ENCODE assay signal across 21 cellular contexts in the genomic region with DNA sequence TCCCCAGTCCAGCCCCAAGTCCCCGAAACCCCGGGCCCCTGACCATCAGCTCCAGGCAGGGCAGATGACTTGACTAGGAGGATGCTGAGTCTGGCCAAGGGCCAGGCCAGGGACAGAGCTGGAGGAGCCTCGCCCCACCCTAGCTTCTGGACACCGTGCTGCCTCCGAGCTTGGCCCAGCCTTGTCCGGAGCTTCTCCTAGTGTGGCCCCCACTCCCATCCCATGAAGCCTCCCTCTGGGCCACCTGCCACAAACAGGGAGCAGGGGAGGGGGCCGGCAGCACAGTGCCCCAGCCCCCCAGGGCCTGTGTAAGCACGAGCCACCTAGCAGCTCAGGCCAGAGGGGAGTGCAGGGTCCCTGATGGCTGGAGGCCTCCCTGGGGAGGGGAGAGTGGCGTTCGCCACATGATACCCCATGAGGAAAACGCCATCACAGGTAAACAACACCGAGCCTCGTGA. TPM values are rescaled to one million over a fixed set of nuclear protein-coding genes. Genes with fewer than 3 reads are reported as not detected.
DNase-seq lines count a peak whose midpoint lies in the region; ATAC-seq, FAIRE-seq and TF ChIP-seq lines count a peak whose summit lies in the region.
"Had no signal": no experiment of that assay in that cellular context is flagged by ENCODE, and none has a peak within 500 bp of the region (broad histone marks: within the 10 kb centered on the region; RNA-seq: fewer than 3 reads in every experiment).

No MANE protein-coding gene starts in this region.

- TF ChIP-seq EP300 in K562 (IDR thresholded peaks at IDR 0.05; ENCODE audit: low read length): no peak

- no peak overlapping the region for H2AFZ ChIP-seq in K562 (ENCODE audit: low read depth, low read length)

- H3K9ac ChIP-seq in K562 (ENCODE audit: insufficient read depth in 1 of 2, low read depth in 2 of 2, low read length in 2 of 2): peak overlapping the region in 1 of 2 experiments; percentile 26; a peak in 1 of 4 replicates
- H3K9ac ChIP-seq: BLaER1 had no signal

- CTCF ChIA-PET in K562 (lab: Yijun Ruan, JAX; ENCODE audit: low intra/inter-chr PET ratio): no interaction called here

- H3K27ac ChIP-seq in heart right ventricle (no peak overlapping the region), K562 (ENCODE audit: extremely low read depth, low read depth, low read length) (no peak overlapping the region), gastrocnemius medialis (peak overlapping the region; percentile 23 to 100 (median 71))
- H3K27ac ChIP-seq: BLaER1 had no signal

- ATAC-seq in Right ventricle myocardium inferior (no peak), heart right ventricle (no peak), K562 (peak; percentile 7; the same call in 1 of the 3 replicates), gastrocnemius medialis (no peak)
- no peak for ATAC-seq in activated T-cell treated with anti-CD3 and anti-CD28 coated beads, Interleukin-2, amount 50 U/mL, for 72 hours (replicated peaks in 1 of 2)

- no peaks in the 10 kb centered on the region for H3K4me1 Mint-ChIP-seq in activated T-cell treated with anti-CD3 and anti-CD28 coated beads, Interleukin-2, amount 50 U/mL, for 72 hours (ENCODE audit: low read depth)

- in situ Hi-C loops in K562 (cut with MboI): no loop called here
- in situ Hi-C loops in gastrocnemius medialis (cut with MboI; ENCODE audit: low sequenced_read_pairs in 4 of 4): no loop called here

- BruUV-seq in K562 (replicated peaks; lab: Mats Ljungman, UMichigan): no TSS peak

- H3K4me3 ChIP-seq in heart right ventricle: no peak overlapping the region
- H3K4me3 ChIP-seq in K562: no peak overlapping the region
- no peak overlapping the region for H3K4me3 ChIP-seq in gastrocnemius medialis
- H3K4me3 ChIP-seq in H7 (ENCODE audit: insufficient read depth, low read depth, low read length): no peak overlapping the region
- H3K4me3 ChIP-seq: BLaER1 had no signal

- H4K20me1 ChIP-seq in K562 (replicated peaks; ENCODE audit: control insufficient read depth, insufficient read depth, low read length): peaks cover 12% of the 10 kb centered on the region

- intact Hi-C loops in Right ventricle myocardium inferior (cut with DNase I): no loop called here
- intact Hi-C loops in heart right ventricle (cut with DNase I): no loop called here
- intact Hi-C loops in K562 (cut with micrococcal nuclease): no loop called here
- intact Hi-C loops in gastrocnemius medialis (cut with DNase I; ENCODE audit: low total_unique reads): no loop called here

- TF ChIP-seq CTCF in heart right ventricle (IDR thresholded peaks at IDR 0.05) (no peak), K562 (IDR thresholded peaks at IDR 0.05 in 2 of 3, conservative IDR thresholded peaks at IDR 0.05 in 1 of 3; ENCODE audit: insufficient read depth in 2 of 3, low read depth in 1 of 3, low read length in 3 of 3) (no peak), gastrocnemius medialis (IDR thresholded peaks at IDR 0.05 in 4 of 5, conservative IDR thresholded peaks at IDR 0.05 in 1 of 5) (no peak)

- no peak overlapping the region for H3K4me2 ChIP-seq in K562 (ENCODE audit: insufficient read depth, low read length)
- H3K4me2 ChIP-seq: BLaER1 had no signal

- H3K36me3 ChIP-seq in heart right ventricle: peaks cover 0 to 59% (median 0%) of the 10 kb centered on the region in 9 donors
- H3K36me3 ChIP-seq in K562 (ENCODE audit: control insufficient read depth, insufficient read depth, low read length): no peaks in the 10 kb centered on the region
- peaks cover 0 to 71% of the 10 kb centered on the region in 2 donors for H3K36me3 ChIP-seq in gastrocnemius medialis
- H3K36me3 ChIP-seq in H7 (replicated peaks; ENCODE audit: control insufficient read depth, insufficient read depth, low read length): no peaks in the 10 kb centered on the region; the same call in 1 of the 2 replicates

- 60 to 63% methylated on average over 13 of the region's 13 CpGs for WGBS in heart right ventricle, 2 donors
- WGBS in K562 (ENCODE audit: insufficient coverage, low coverage, missing lambda C conversion rate): 17% methylated on average over 12 of the region's 13 CpGs

- peaks cover 31% of the 10 kb centered on the region for H3K27me3 Mint-ChIP-seq in activated T-cell treated with anti-CD3 and anti-CD28 coated beads, Interleukin-2, amount 50 U/mL, for 72 hours (ENCODE audit: low read depth)

- peaks cover 4 to 35% (median 21%) of the 10 kb centered on the region in 9 donors for H3K4me1 ChIP-seq in heart right ventricle
- H3K4me1 ChIP-seq in K562 (replicated peaks in 1 of 2; ENCODE audit: control insufficient read depth in 2 of 2, insufficient read depth in 2 of 2, low read length in 2 of 2): peaks cover 0 to 56% of the 10 kb centered on the region in 2 experiments; a peak in 3 of 5 replicates
- peaks cover 15 to 37% of the 10 kb centered on the region in 2 donors for H3K4me1 ChIP-seq in gastrocnemius medialis

- no peaks in the 10 kb centered on the region for H3K9me1 ChIP-seq in K562 (ENCODE audit: control insufficient read depth, insufficient read depth, low read length)

- TF ChIP-seq RAD21 in K562 (CRISPR knock-in tag; conservative IDR thresholded peaks at IDR 0.05 in 1 of 2, IDR thresholded peaks at IDR 0.05 in 1 of 2): no peak

- H3K4me3 Mint-ChIP-seq in activated T-cell treated with anti-CD3 and anti-CD28 coated beads, Interleukin-2, amount 50 U/mL, for 72 hours: no peak overlapping the region
- H3K4me3 Mint-ChIP-seq: CD14-positive monocyte; CD4-positive, alpha-beta memory T cell; H9 had no signal

- TF ChIP-seq POLR2A in K562 (conservative IDR thresholded peaks at IDR 0.05): no peak
- no peak for TF ChIP-seq POLR2A in gastrocnemius medialis (IDR thresholded peaks at IDR 0.05)

- H3K27me3 ChIP-seq in heart right ventricle (peaks cover 0 to 45% (median 41%) of the 10 kb centered on the region in 7 donors), K562 (ENCODE audit: control insufficient read depth in 2 of 2, insufficient read depth in 2 of 2, low read length in 2 of 2) (no peaks in the 10 kb centered on the region), gastrocnemius medialis (no peaks in the 10 kb centered on the region), H7 (ENCODE audit: control insufficient read depth, insufficient read depth, low read length) (peaks cover 24% of the 10 kb centered on the region)

- no peaks in the 10 kb centered on the region for H3K9me3 ChIP-seq in heart right ventricle
- H3K9me3 ChIP-seq in K562 (replicated peaks; ENCODE audit: control insufficient read depth, insufficient read depth, low read depth, low read length): no peaks in the 10 kb centered on the region
- no peaks in the 10 kb centered on the region for H3K9me3 ChIP-seq in gastrocnemius medialis

- no peaks in the 10 kb centered on the region for H3K36me3 Mint-ChIP-seq in activated T-cell treated with anti-CD3 and anti-CD28 coated beads, Interleukin-2, amount 50 U/mL, for 72 hours (ENCODE audit: insufficient read depth in 2 of 2)
- H3K36me3 Mint-ChIP-seq: CD14-positive monocyte; CD4-positive, alpha-beta memory T cell had no signal

- FAIRE-seq in K562 (lab: Jason Lieb, UNC): no peak
- FAIRE-seq: GM12892, GM18507 had no signal

- H3K79me2 ChIP-seq in K562 (ENCODE audit: control insufficient read depth, insufficient read depth, low read length): no peaks in the 10 kb centered on the region

- POLR2A ChIA-PET in K562 (lab: Yijun Ruan, JAX): interaction anchor here (0.5 to 1.2 kb wide), 5 partner anchors 10 to 199 kb away, joined by 3 to 6 read pairs (median 3); no protein-coding TSS in a partner anchor

- DNase-seq in Right ventricle myocardium inferior (ENCODE audit: missing footprints) (peak; percentile 63), heart right ventricle (no peak), K562 (ENCODE audit: extremely low read depth in 1 of 4, low spot score in 3 of 4) (no peak), islet precursor cell (peak; percentile 51), gastrocnemius medialis (peak in 1 of 2 donors; percentile 32), H7 (no peak)
- DNase-seq in activated T-cell treated with anti-CD3 and anti-CD28 coated beads, Interleukin-2, amount 50 U/mL, for 72 hours: no peak
- DNase-seq: 8988T; CD4-positive, alpha-beta memory T cell; DMS153; DMS79; GDM1; GOT3; H9 had no signal

- H3K27ac Mint-ChIP-seq in activated T-cell treated with anti-CD3 and anti-CD28 coated beads, Interleukin-2, amount 50 U/mL, for 72 hours: no peak overlapping the region
- H3K27ac Mint-ChIP-seq: CD14-positive monocyte; CD4-positive, alpha-beta memory T cell; H9 had no signal

- peaks cover 0 to 3% of the 10 kb centered on the region in 2 donors for H3K9me3 Mint-ChIP-seq in activated T-cell treated with anti-CD3 and anti-CD28 coated beads, Interleukin-2, amount 50 U/mL, for 72 hours

RNA-seq across cellular contexts. Expression of gene EEF1A2, which starts 5.3 kb away (rescaled TPM):
- 1,274 TPM for total RNA-seq in Right ventricle myocardium inferior
- total RNA-seq in heart right ventricle: 1,000 to 10,000 TPM; 1,074 to 1,437 (median 1,307) TPM
- polyA plus RNA-seq in heart right ventricle: 1,000 to 10,000 TPM in 1 of 2 donors, 100 to 1,000 TPM in 1; 881 to 1,465 TPM
- total RNA-seq in K562 (2011; cell fraction: chromatin; rRNA removed; ENCODE audit: low replicate concordance): 13.0 and 31.1 TPM in 2 replicates
- 23.3 and 23.8 TPM in 2 replicates for total RNA-seq in K562 (2011; cell fraction: nucleolus; rRNA removed)
- 9.9 and 20.4 TPM in 2 replicates for total RNA-seq in K562 (2011; cell fraction: nucleoplasm; rRNA removed)
- 20.9 and 24.8 TPM in 2 replicates for total RNA-seq in K562 (2014; rRNA removed)
- total RNA-seq in K562 (2014; rRNA removed; fragmentation: Illumina TruSeq; extraction: Trizol): 8.7 and 11.5 TPM in 2 replicates
- 7.7 and 8.7 TPM in 2 replicates for total RNA-seq in K562 (2015; rRNA removed; fragmentation: Illumina TruSeq; extraction: Trizol)
- total RNA-seq in K562 (2021): 29.0 and 29.6 TPM in 2 replicates
- polyA plus RNA-seq in K562 (2011; rRNA removed): 9.6 and 11.8 TPM in 2 replicates
- polyA plus RNA-seq in K562 (2011; cell fraction: cytosol; rRNA removed): 10.8 and 19.3 TPM in 2 replicates
- 13.8 and 24.9 TPM in 2 replicates for polyA plus RNA-seq in K562 (2011; cell fraction: nucleus; rRNA removed)
- 29.1 and 61.1 TPM in 2 replicates for polyA plus RNA-seq in K562 (2012)
- polyA plus RNA-seq in K562 (2014; fragmentation: Illumina TruSeq; extraction: Trizol): 27.2 and 29.6 TPM in 2 replicates
- polyA plus RNA-seq in K562 (2014; fragmentation: Nextera tagmentation; extraction: Ambion mirVana): under 1 TPM; 0.04 to 0.58 TPM
- polyA plus RNA-seq in K562 (2014; rRNA removed): 10.9 and 11.4 TPM in 2 replicates
- polyA minus RNA-seq in K562 (2011; rRNA and poly(A)+ RNA removed): 10.3 and 11.5 TPM in 2 replicates
- 34.7 and 45.1 TPM in 2 replicates for polyA minus RNA-seq in K562 (2011; cell fraction: cytosol; rRNA and poly(A)+ RNA removed)
- 8.2 and 10.0 TPM in 2 replicates for polyA minus RNA-seq in K562 (2011; cell fraction: nucleus; rRNA and poly(A)+ RNA removed)
- 1,000 to 10,000 TPM; 1,736 to 2,603 (median 2,395) TPM for total RNA-seq in gastrocnemius medialis
- 1 to 10 TPM in 1 of 2 donors, under 1 TPM in 1; 0.94 to 8.3 TPM for total RNA-seq in activated T-cell treated with anti-CD3 and anti-CD28 coated beads, Interleukin-2, amount 50 U/mL, for 72 hours
- total RNA-seq in H7 (2014; rRNA removed; shearing (Covaris generic)): 30.7 and 37.1 TPM in 2 replicates
- polyA plus RNA-seq: CD14-positive monocyte; CD4-positive, alpha-beta memory T cell had no signal

RNA-seq across cellular contexts. Expression of gene KCNQ2, which starts 21.1 kb away (rescaled TPM):
- total RNA-seq in Right ventricle myocardium inferior (1.8 TPM), heart right ventricle (1 to 10 TPM in 3 of 10 donors, under 1 TPM in 1, not detected in 6; 0.26 to 3.8 (median 1.9) TPM), K562 (2014; rRNA removed) (not detected in 2 replicates), K562 (2014; rRNA removed; fragmentation: Illumina TruSeq; extraction: Trizol) (not detected in 2 replicates), K562 (2015; rRNA removed; fragmentation: Illumina TruSeq; extraction: Trizol) (not detected in 2 replicates), K562 (2021) (0.13 and 0.40 TPM in 2 replicates), gastrocnemius medialis (not detected)
- polyA plus RNA-seq in heart right ventricle (under 1 TPM in 1 of 2 donors, not detected in 1; 0.03 TPM), K562 (2011; rRNA removed) (0.08 TPM in 1 of 2 replicates, not detected in the other), K562 (2014; fragmentation: Illumina TruSeq; extraction: Trizol) (not detected in 2 replicates), K562 (2014; fragmentation: Nextera tagmentation; extraction: Ambion mirVana) (not detected), K562 (2014; rRNA removed) (0.16 TPM in 1 of 2 replicates, not detected in the other)
- total RNA-seq in K562 (2011; cell fraction: chromatin; rRNA removed; ENCODE audit: low replicate concordance): not detected in 2 replicates
- 0.17 TPM in 1 of 2 replicates, not detected in the other for total RNA-seq in K562 (2011; cell fraction: nucleolus; rRNA removed)
- not detected in 2 replicates for total RNA-seq in K562 (2011; cell fraction: nucleoplasm; rRNA removed)
- not detected in 2 replicates for polyA plus RNA-seq in K562 (2011; cell fraction: cytosol; rRNA removed)
- 0.06 TPM in 1 of 2 replicates, not detected in the other for polyA plus RNA-seq in K562 (2011; cell fraction: nucleus; rRNA removed)
- polyA plus RNA-seq in K562 (2012): 0.01 TPM in 1 of 2 replicates, not detected in the other
- polyA minus RNA-seq in K562 (2011; rRNA and poly(A)+ RNA removed): not detected in 2 replicates
- not detected in 2 replicates for polyA minus RNA-seq in K562 (2011; cell fraction: cytosol; rRNA and poly(A)+ RNA removed)
- polyA minus RNA-seq in K562 (2011; cell fraction: nucleus; rRNA and poly(A)+ RNA removed): 0.40 TPM in 1 of 2 replicates, not detected in the other
- under 1 TPM; 0.44 to 0.65 TPM for total RNA-seq in activated T-cell treated with anti-CD3 and anti-CD28 coated beads, Interleukin-2, amount 50 U/mL, for 72 hours
- total RNA-seq in H7 (2014; rRNA removed; shearing (Covaris generic)): 92.6 and 129 TPM in 2 replicates
- total RNA-seq: CD4-positive, alpha-beta memory T cell had no signal
- polyA plus RNA-seq: AG04450; CD14-positive monocyte; CD4-positive, alpha-beta memory T cell had no signal

RNA-seq across cellular contexts. Expression of gene PPDPF, which starts 27.0 kb away (rescaled TPM):
- 261 TPM for total RNA-seq in Right ventricle myocardium inferior
- total RNA-seq in heart right ventricle: 100 to 1,000 TPM; 186 to 433 (median 269) TPM
- polyA plus RNA-seq in heart right ventricle: 100 to 1,000 TPM; 261 to 324 TPM
- total RNA-seq in K562 (2011; cell fraction: chromatin; rRNA removed; ENCODE audit: low replicate concordance): 8.8 and 25.0 TPM in 2 replicates
- total RNA-seq in K562 (2011; cell fraction: nucleolus; rRNA removed): 34.9 and 37.0 TPM in 2 replicates
- total RNA-seq in K562 (2011; cell fraction: nucleoplasm; rRNA removed): 25.6 and 28.6 TPM in 2 replicates
- 73.9 and 86.1 TPM in 2 replicates for total RNA-seq in K562 (2014; rRNA removed)
- 2.3 and 4.5 TPM in 2 replicates for total RNA-seq in K562 (2014; rRNA removed; fragmentation: Illumina TruSeq; extraction: Trizol)
- 10.5 and 16.6 TPM in 2 replicates for total RNA-seq in K562 (2015; rRNA removed; fragmentation: Illumina TruSeq; extraction: Trizol)
- total RNA-seq in K562 (2021): 220 and 233 TPM in 2 replicates
- 4.5 and 9.8 TPM in 2 replicates for polyA plus RNA-seq in K562 (2011; rRNA removed)
- polyA plus RNA-seq in K562 (2011; cell fraction: cytosol; rRNA removed): 17.2 and 51.6 TPM in 2 replicates
- 34.4 and 40.3 TPM in 2 replicates for polyA plus RNA-seq in K562 (2011; cell fraction: nucleus; rRNA removed)
- polyA plus RNA-seq in K562 (2012): 125 and 320 TPM in 2 replicates
- polyA plus RNA-seq in K562 (2014; fragmentation: Illumina TruSeq; extraction: Trizol): 11.2 and 59.1 TPM in 2 replicates
- under 1 TPM; 0.77 to 0.85 TPM for polyA plus RNA-seq in K562 (2014; fragmentation: Nextera tagmentation; extraction: Ambion mirVana)
- polyA plus RNA-seq in K562 (2014; rRNA removed): 98.3 and 99.6 TPM in 2 replicates
- 0.95 and 2.2 TPM in 2 replicates for polyA minus RNA-seq in K562 (2011; rRNA and poly(A)+ RNA removed)
- 82.0 and 193 TPM in 2 replicates for polyA minus RNA-seq in K562 (2011; cell fraction: cytosol; rRNA and poly(A)+ RNA removed)
- 25.2 and 33.4 TPM in 2 replicates for polyA minus RNA-seq in K562 (2011; cell fraction: nucleus; rRNA and poly(A)+ RNA removed)
- 100 to 1,000 TPM in 1 of 4 donors, 10 to 100 TPM in 3; 50.2 to 207 (median 76.1) TPM for total RNA-seq in gastrocnemius medialis
- total RNA-seq in activated T-cell treated with anti-CD3 and anti-CD28 coated beads, Interleukin-2, amount 50 U/mL, for 72 hours: 100 to 1,000 TPM in 1 of 2 donors, 10 to 100 TPM in 1; 91.0 to 130 TPM
- 79.7 and 94.2 TPM in 2 replicates for total RNA-seq in H7 (2014; rRNA removed; shearing (Covaris generic))

RNA-seq across cellular contexts. Expression of gene PTK6, which starts 43.6 kb away (rescaled TPM):
- total RNA-seq in Right ventricle myocardium inferior (0.11 TPM), heart right ventricle (under 1 TPM in 2 of 10 donors, not detected in 8; 0.06 to 0.28 TPM), K562 (2014; rRNA removed) (not detected in 2 replicates), K562 (2014; rRNA removed; fragmentation: Illumina TruSeq; extraction: Trizol) (not detected in 2 replicates), K562 (2015; rRNA removed; fragmentation: Illumina TruSeq; extraction: Trizol) (not detected in 2 replicates), K562 (2021) (not detected in 2 replicates), gastrocnemius medialis (under 1 TPM in 1 of 4 donors, not detected in 3; 0.36 TPM)
- polyA plus RNA-seq in heart right ventricle (under 1 TPM in 1 of 2 donors, not detected in 1; 0.03 TPM), K562 (2011; rRNA removed) (not detected in 2 replicates), K562 (2014; fragmentation: Illumina TruSeq; extraction: Trizol) (not detected in 2 replicates), K562 (2014; fragmentation: Nextera tagmentation; extraction: Ambion mirVana) (not detected), K562 (2014; rRNA removed) (0.07 TPM in 1 of 2 replicates, not detected in the other)
- total RNA-seq in K562 (2011; cell fraction: chromatin; rRNA removed; ENCODE audit: low replicate concordance): not detected in 2 replicates
- total RNA-seq in K562 (2011; cell fraction: nucleolus; rRNA removed): not detected in 2 replicates
- total RNA-seq in K562 (2011; cell fraction: nucleoplasm; rRNA removed): not detected in 2 replicates
- 0.03 TPM in 1 of 2 replicates, not detected in the other for polyA plus RNA-seq in K562 (2011; cell fraction: cytosol; rRNA removed)
- polyA plus RNA-seq in K562 (2011; cell fraction: nucleus; rRNA removed): not detected in 2 replicates
- polyA plus RNA-seq in K562 (2012): 0.11 TPM in 1 of 2 replicates, not detected in the other
- polyA minus RNA-seq in K562 (2011; rRNA and poly(A)+ RNA removed): not detected in 2 replicates
- not detected in 2 replicates for polyA minus RNA-seq in K562 (2011; cell fraction: cytosol; rRNA and poly(A)+ RNA removed)
- not detected in 2 replicates for polyA minus RNA-seq in K562 (2011; cell fraction: nucleus; rRNA and poly(A)+ RNA removed)
- total RNA-seq in activated T-cell treated with anti-CD3 and anti-CD28 coated beads, Interleukin-2, amount 50 U/mL, for 72 hours: 1 to 10 TPM in 1 of 2 donors, under 1 TPM in 1; 0.97 to 1.2 TPM
- 0.14 and 0.30 TPM in 2 replicates for total RNA-seq in H7 (2014; rRNA removed; shearing (Covaris generic))
- total RNA-seq: A673; CD4-positive, alpha-beta memory T cell; Daoy had no signal

RNA-seq across cellular contexts. Expression of gene SRMS, which starts 54.0 kb away (rescaled TPM):
- total RNA-seq in Right ventricle myocardium inferior (not detected), heart right ventricle (not detected), K562 (2014; rRNA removed) (not detected in 2 replicates), K562 (2014; rRNA removed; fragmentation: Illumina TruSeq; extraction: Trizol) (not detected in 2 replicates), K562 (2015; rRNA removed; fragmentation: Illumina TruSeq; extraction: Trizol) (not detected in 2 replicates), K562 (2021) (not detected in 2 replicates), gastrocnemius medialis (not detected)
- polyA plus RNA-seq in heart right ventricle (not detected), K562 (2011; rRNA removed) (0.04 and 0.07 TPM in 2 replicates), K562 (2014; fragmentation: Illumina TruSeq; extraction: Trizol) (not detected in 2 replicates), K562 (2014; fragmentation: Nextera tagmentation; extraction: Ambion mirVana) (not detected), K562 (2014; rRNA removed) (not detected in 2 replicates)
- not detected in 2 replicates for total RNA-seq in K562 (2011; cell fraction: chromatin; rRNA removed; ENCODE audit: low replicate concordance)
- total RNA-seq in K562 (2011; cell fraction: nucleolus; rRNA removed): 0.17 TPM in 1 of 2 replicates, not detected in the other
- not detected in 2 replicates for total RNA-seq in K562 (2011; cell fraction: nucleoplasm; rRNA removed)
- 0.03 and 0.07 TPM in 2 replicates for polyA plus RNA-seq in K562 (2011; cell fraction: cytosol; rRNA removed)
- polyA plus RNA-seq in K562 (2011; cell fraction: nucleus; rRNA removed): 0.13 and 0.21 TPM in 2 replicates
- polyA plus RNA-seq in K562 (2012): 0.05 TPM in 1 of 2 replicates, not detected in the other
- not detected in 2 replicates for polyA minus RNA-seq in K562 (2011; rRNA and poly(A)+ RNA removed)
- polyA minus RNA-seq in K562 (2011; cell fraction: cytosol; rRNA and poly(A)+ RNA removed): not detected in 2 replicates
- polyA minus RNA-seq in K562 (2011; cell fraction: nucleus; rRNA and poly(A)+ RNA removed): not detected in 2 replicates
- total RNA-seq in activated T-cell treated with anti-CD3 and anti-CD28 coated beads, Interleukin-2, amount 50 U/mL, for 72 hours: not detected
- 0.21 and 0.33 TPM in 2 replicates for total RNA-seq in H7 (2014; rRNA removed; shearing (Covaris generic))
- total RNA-seq: A673; CD4-positive, alpha-beta memory T cell; Daoy had no signal
- polyA plus RNA-seq: AG04450; CD14-positive monocyte; CD4-positive, alpha-beta memory T cell had no signal

Comparison
In these comparisons a context has a peak if more than half of its experiments do, and no peak if none do; other contexts are left out.
1. DNase-seq: peak in Right ventricle myocardium inferior (single experiment) and islet precursor cell (single experiment); none in heart right ventricle (0 of 2), K562 (0 of 4), activated T-cell treated with anti-CD3 and anti-CD28 coated beads, Interleukin-2, amount 50 U/mL, for 72 hours (0 of 2) and H7 (single experiment).
2. H3K27ac ChIP-seq: peak in gastrocnemius medialis (4 of 4); none in heart right ventricle (0 of 10) and K562 (single experiment).
3. RNA of gene EEF1A2, which starts 5.3 kb away (total RNA-seq): 1,736 to 2,603 TPM in gastrocnemius medialis, 1,074 to 1,437 TPM in heart right ventricle and 1,274 TPM in Right ventricle myocardium inferior (single experiment); 30.7 to 37.1 TPM in H7, 7.7 to 31.1 TPM in K562 and 0.94 to 8.3 TPM in activated T-cell treated with anti-CD3 and anti-CD28 coated beads, Interleukin-2, amount 50 U/mL, for 72 hours; every median in the first group is over 10 times any median in the second.
4. RNA of gene KCNQ2, which starts 21.1 kb away (total RNA-seq): 92.6 to 129 TPM in H7; 1.8 TPM in Right ventricle myocardium inferior (single experiment), 0.44 to 0.65 TPM in activated T-cell treated with anti-CD3 and anti-CD28 coated beads, Interleukin-2, amount 50 U/mL, for 72 hours, 0.26 to 3.8 TPM in heart right ventricle, not detected in gastrocnemius medialis and 0.13 to 0.40 TPM in K562; every median in the first group is over 10 times any median in the second.